ENCODE assay signal across 25 cellular contexts in genomic region chr2:137674991-137675390, GRCh38.
"Had no signal": no experiment of that assay in that cellular context is flagged by ENCODE, and none has a peak within 500 bp of the region (broad histone marks: within the 10 kb centered on the region; RNA-seq: fewer than 3 reads in every experiment).

No MANE protein-coding gene starts in this region.

- H3K4me1 ChIP-seq: colonic mucosa, foreskin keratinocyte, gastrocnemius medialis, heart right ventricle had no signal

- H3K9me3 ChIP-seq: colonic mucosa, esophagus muscularis mucosa, esophagus squamous epithelium, gastrocnemius medialis, gastroesophageal sphincter, heart left ventricle, heart right ventricle had no signal

- H3K27me3 ChIP-seq: colonic mucosa, esophagus muscularis mucosa, esophagus squamous epithelium, foreskin keratinocyte, gastrocnemius medialis, gastroesophageal sphincter, heart left ventricle, heart right ventricle, hepatocyte had no signal

- H3K36me3 ChIP-seq: colonic mucosa, esophagus muscularis mucosa, esophagus squamous epithelium, gastrocnemius medialis, gastroesophageal sphincter, heart left ventricle, heart right ventricle had no signal

- H3K79me2 ChIP-seq: hepatocyte had no signal

- DNase-seq: colonic mucosa; cortex of kidney; dermis blood vessel endothelial cell; dorsolateral prefrontal cortex; effector CD4-positive, alpha-beta T cell; effector CD8-positive, alpha-beta T cell; effector memory CD4-positive, alpha-beta T cell; effector memory CD8-positive, alpha-beta T cell; endodermal cell; erythroblast; esophagus squamous epithelium; foreskin fibroblast; foreskin keratinocyte; foreskin melanocyte; gastrocnemius medialis; glutamatergic neuron; head of caudate nucleus; heart left ventricle; heart right ventricle had no signal

- H3K4me3 ChIP-seq: colonic mucosa, coronary artery, dorsolateral prefrontal cortex, esophagus muscularis mucosa, esophagus squamous epithelium, gastrocnemius medialis, gastroesophageal sphincter, heart left ventricle, heart right ventricle, hepatocyte had no signal

- H2AFZ ChIP-seq: hepatocyte had no signal

- H3K4me2 ChIP-seq: hepatocyte had no signal

- H3K27ac ChIP-seq: colonic mucosa, coronary artery, dorsolateral prefrontal cortex, epithelial cell of prostate, esophagus muscularis mucosa, foreskin keratinocyte, gastrocnemius medialis, gastroesophageal sphincter, heart left ventricle, heart right ventricle, hepatocyte had no signal

- ATAC-seq: effector memory CD8-positive, alpha-beta T cell; esophagus mucosa; foreskin keratinocyte; gastrocnemius medialis; gastroesophageal sphincter; heart left ventricle; heart right ventricle had no signal
